In genomic region chr15:84979651-84980050, GRCh38 we compare ENCODE assay signal across 8 cellular contexts. TPM values are rescaled to one million over a fixed set of nuclear protein-coding genes. Genes with fewer than 3 reads are reported as not detected.
A peak's percentile ranks its signal among the peaks of the same experiment; 100 is the strongest.
DNase-seq lines count a peak whose midpoint lies in the region; ATAC-seq and TF ChIP-seq lines count a peak whose summit lies in the region.

No MANE protein-coding gene starts in this region.

- peaks cover 51% of the 10 kb centered on the region for H3K27me3 Mint-ChIP-seq in WTC11 (ENCODE audit: low read depth)

- no peak overlapping the region for H3K27ac Mint-ChIP-seq in WTC11

- 29 to 30% methylated on average over 16 of the region's 16 CpGs for WGBS in heart right ventricle, 2 donors

- H3K4me2 ChIP-seq in HCT116 (ENCODE audit: low read length), result peak overlapping the region; percentile 92

- H4K20me1 ChIP-seq in HCT116 (ENCODE audit: insufficient read depth), result peaks cover 7% of the 10 kb centered on the region; the same call in 1 of the 2 replicates

- H3K36me3 ChIP-seq in HCT116 (ENCODE audit: control insufficient read depth in 1 of 2, insufficient read depth in 2 of 2, low read length in 2 of 2) (no peaks in the 10 kb centered on the region), heart right ventricle (no peaks in the 10 kb centered on the region), rectal smooth muscle tissue (ENCODE audit: control insufficient read depth, insufficient read depth, low read length) (no peaks in the 10 kb centered on the region)

- TF ChIP-seq CTCF in HCT116 (IDR thresholded peaks at IDR 0.05 in 2 of 3, conservative IDR thresholded peaks at IDR 0.05 in 1 of 3; ENCODE audit: borderline replicate concordance in 1 of 3, insufficient read depth in 1 of 3, low read depth in 2 of 3, low read length in 2 of 3), result no peak
- no peak for TF ChIP-seq CTCF in WTC11 (IDR thresholded peaks at IDR 0.05)
- TF ChIP-seq CTCF in heart right ventricle (IDR thresholded peaks at IDR 0.05), result no peak

- peak overlapping the region; percentile 89 for H3K4me3 Mint-ChIP-seq in WTC11

- ATAC-seq in HCT116 (no peak), WTC11 (peak; percentile 17), heart right ventricle (no peak)

- H3K9me2 ChIP-seq in HCT116 (ENCODE audit: insufficient read depth), result no peaks in the 10 kb centered on the region

- peaks cover 25% of the 10 kb centered on the region for H3K79me2 ChIP-seq in HCT116 (ENCODE audit: insufficient read depth, low read length)

- H3K27me3 ChIP-seq in HCT116 (ENCODE audit: insufficient read depth, low read length) (no peaks in the 10 kb centered on the region), heart right ventricle (no peaks in the 10 kb centered on the region), rectal smooth muscle tissue (ENCODE audit: control insufficient read depth, insufficient read depth, low read length) (no peaks in the 10 kb centered on the region)

- TF ChIP-seq RAD21 in HCT116 (IDR thresholded peaks at IDR 0.05; ENCODE audit: low read depth), result no peak

- peak overlapping the region; percentile 91 for H2AFZ ChIP-seq in HCT116 (ENCODE audit: low read depth, low read length, poor library complexity, severe bottlenecking)

- H3K4me3 ChIP-seq in HCT116 (replicated peaks in 1 of 2; ENCODE audit: low read depth in 1 of 2, low read length in 2 of 2), result peak overlapping the region in 1 of 2 experiments; percentile 69; a peak in 3 of 4 replicates
- H3K4me3 ChIP-seq in heart right ventricle, result peak overlapping the region in 9 of 10 donors; percentile 62 to 96 (median 82)
- H3K4me3 ChIP-seq in rectal smooth muscle tissue (ENCODE audit: low read length), result peak overlapping the region; percentile 99

- H3K9me3 Mint-ChIP-seq in WTC11, result no peaks in the 10 kb centered on the region

- peaks cover 34% of the 10 kb centered on the region for H3K4me1 Mint-ChIP-seq in WTC11

- H3K27ac ChIP-seq in HCT116 (ENCODE audit: low read depth, low read length), result no peak overlapping the region; the same call in 1 of the 2 replicates
- peak overlapping the region in 9 of 10 donors; percentile 1 to 98 (median 96) for H3K27ac ChIP-seq in heart right ventricle
- no peak overlapping the region for H3K27ac ChIP-seq in rectal smooth muscle tissue (ENCODE audit: low read depth, low read length)

- intact Hi-C loops in HCT116 (cut with micrococcal nuclease), result loop anchor here (2.0 kb wide), 1 partner anchor 49 kb away; no protein-coding TSS in a partner anchor
- intact Hi-C loops in heart right ventricle (cut with DNase I), result loop anchor here in 9 of 10 donors (5.0 to 10.0 kb wide), 5 partner anchors 48 to 65 kb away; no protein-coding TSS in a partner anchor

- H3K36me3 Mint-ChIP-seq in WTC11, result no peaks in the 10 kb centered on the region

- H3K4me1 ChIP-seq in HCT116 (ENCODE audit: control insufficient read depth in 1 of 2, insufficient read depth in 2 of 2, low read length in 2 of 2), result peaks cover 10 to 31% of the 10 kb centered on the region in 2 experiments; a peak in 3 of 4 replicates
- peaks cover 3 to 46% (median 35%) of the 10 kb centered on the region in 9 donors for H3K4me1 ChIP-seq in heart right ventricle
- H3K4me1 ChIP-seq in rectal smooth muscle tissue (ENCODE audit: control insufficient read depth, insufficient read depth, low read length), result peaks cover 7% of the 10 kb centered on the region

- CTCF ChIA-PET in HCT116 (lab: Charles Lee), result interaction anchor here (1.0 to 2.7 kb wide), 3 partner anchors 26 to 64 kb away, joined by 3 to 5 read pairs (median 4); no protein-coding TSS in a partner anchor
- CTCF ChIA-PET in WTC11 (lab: Charles Lee), result interaction anchor here (1.0 to 2.7 kb wide), 7 partner anchors 18 to 409 kb away, joined by 3 to 22 read pairs (median 7); no protein-coding TSS in a partner anchor

- H3K9ac ChIP-seq in HCT116 (ENCODE audit: low read length) (peak overlapping the region; percentile 81; the same call in 1 of the 2 replicates), rectal smooth muscle tissue (ENCODE audit: low read length) (no peak overlapping the region)

- POLR2A ChIA-PET in HCT116 (lab: Charles Lee), result no interaction called here
- POLR2A ChIA-PET in WTC11 (lab: Charles Lee), result interaction anchor here (0.6 to 1.0 kb wide), 4 partner anchors 18 to 409 kb away, joined by 3 read pairs; no protein-coding TSS in a partner anchor

- DNase-seq in HCT116 (ENCODE audit: low read depth, low spot score) (no peak), WTC11 (ENCODE audit: low spot score) (peak; percentile 64), heart right ventricle (peak in 1 of 2 donors; percentile 49), T-helper 9 cell (no peak), medulla oblongata (ENCODE audit: extremely low spot score) (no peak), NCI-H1930 (lab: John Stamatoyannopoulos, UW) (no peak), ureter (ENCODE audit: low spot score) (no peak)

- RAD21 ChIA-PET in HCT116 (lab: Charles Lee; ENCODE audit: low non-redundant PET in 1 of 2, low total read pairs in 2 of 2, uncharacterized antibody in 2 of 2, unreplicated experiment in 2 of 2), result no interaction called here

- no TSS peak for BruUV-seq in HCT116 (replicated peaks; lab: Mats Ljungman, UMichigan)

- no peak for TF ChIP-seq POLR2A in HCT116 (IDR thresholded peaks at IDR 0.05; ENCODE audit: borderline replicate concordance, extremely low read depth, insufficient read depth, insufficient read length)

- H3K9me3 ChIP-seq in HCT116 (ENCODE audit: control insufficient read depth in 1 of 2, insufficient read depth in 1 of 2, low read depth in 1 of 2, low read length in 2 of 2) (no peaks in the 10 kb centered on the region), heart right ventricle (no peaks in the 10 kb centered on the region)

TF ChIP-seq in HCT116, 20 proteins besides CTCF, POLR2A, EP300 and RAD21 (continues in another document):
- TF ChIP-seq, protein P1, sequence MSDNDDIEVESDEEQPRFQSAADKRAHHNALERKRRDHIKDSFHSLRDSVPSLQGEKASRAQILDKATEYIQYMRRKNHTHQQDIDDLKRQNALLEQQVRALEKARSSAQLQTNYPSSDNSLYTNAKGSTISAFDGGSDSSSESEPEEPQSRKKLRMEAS (IDR thresholded peaks at IDR 0.05), result no peak
- no peak for TF ChIP-seq SIN3A (IDR thresholded peaks at IDR 0.05; ENCODE audit: low read depth)
- TF ChIP-seq JUND (IDR thresholded peaks at IDR 0.05), result no peak
- no peak for TF ChIP-seq CBX3 (IDR thresholded peaks at IDR 0.05; ENCODE audit: low read depth)
- no peak for TF ChIP-seq EGR1 (IDR thresholded peaks at IDR 0.05; ENCODE audit: low read depth)
- no peak for TF ChIP-seq ZNF274 (IDR thresholded peaks at IDR 0.05; ENCODE audit: low read depth, low read length)
- no peak for TF ChIP-seq ZFX (IDR thresholded peaks at IDR 0.05)
- TF ChIP-seq, protein P2, sequence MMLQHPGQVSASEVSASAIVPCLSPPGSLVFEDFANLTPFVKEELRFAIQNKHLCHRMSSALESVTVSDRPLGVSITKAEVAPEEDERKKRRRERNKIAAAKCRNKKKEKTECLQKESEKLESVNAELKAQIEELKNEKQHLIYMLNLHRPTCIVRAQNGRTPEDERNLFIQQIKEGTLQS (IDR thresholded peaks at IDR 0.05), result no peak
- no peak for TF ChIP-seq YY1 (IDR thresholded peaks at IDR 0.05; ENCODE audit: extremely low read depth, insufficient replicate concordance, low read depth, low read length)
- TF ChIP-seq SP1 (IDR thresholded peaks at IDR 0.05; ENCODE audit: low read depth), result no peak
- TF ChIP-seq FOSL1 (IDR thresholded peaks at IDR 0.05; ENCODE audit: low read depth), result no peak
- TF ChIP-seq SRF (IDR thresholded peaks at IDR 0.05; ENCODE audit: low read depth), result no peak

TF ChIP-seq in WTC11, 78 proteins besides CTCF, POLR2A, EP300 and RAD21:
- TF ChIP-seq GRHL2 (CRISPR knock-in tag; IDR thresholded peaks at IDR 0.05; ENCODE audit: insufficient replicate concordance, severe bottlenecking), result no peak
- TF ChIP-seq ZNF121 (CRISPR knock-in tag; IDR thresholded peaks at IDR 0.05), result peak; percentile 86
- peak; percentile 64; the same call in 1 of the 2 replicates for TF ChIP-seq ETV6 (CRISPR knock-in tag; IDR thresholded peaks at IDR 0.05)
- no peak for TF ChIP-seq FOXP1 (CRISPR knock-in tag; IDR thresholded peaks at IDR 0.05; ENCODE audit: borderline replicate concordance)
- peak; percentile 41; the same call in 1 of the 2 replicates for TF ChIP-seq PRDM15 (CRISPR knock-in tag; IDR thresholded peaks at IDR 0.05)

RNA-seq across cellular contexts. Expression of gene PDE8A, which starts 2.0 kb away (rescaled TPM):
- total RNA-seq in HCT116 (2021; ENCODE audit: unreplicated experiment) (37.8 TPM), WTC11 (2021) (10.2 to 13.9 TPM (median 12.7 TPM) in 3 replicates), heart right ventricle (10 to 100 TPM; 13.1 to 20.3 (median 17.4) TPM), ureter (67.4 TPM)
- 21.4 and 22.0 TPM in 2 replicates for polyA plus RNA-seq in HCT116 (2012)
- polyA plus RNA-seq in heart right ventricle, result 10 to 100 TPM; 10.9 to 46.7 TPM

Comparison
In these comparisons a context has a peak if more than half of its experiments do, and no peak if none do; other contexts are left out.
1. H3K27ac ChIP-seq: peak in heart right ventricle (9 of 10); none in HCT116 (single experiment) and rectal smooth muscle tissue (single experiment).